In genomic region chr6:169752074-169752623, GRCh38 we compare ENCODE assay signal across 8 cellular contexts. TPM values are rescaled to one million over a fixed set of nuclear protein-coding genes. Genes with fewer than 3 reads are reported as not detected.
DNase-seq lines count a peak whose midpoint lies in the region; ATAC-seq and TF ChIP-seq lines count a peak whose summit lies in the region.

No MANE protein-coding gene starts in this region.

- H3K36me3 Mint-ChIP-seq in activated naive CD4-positive, alpha-beta T cell treated with anti-CD3 and anti-CD28 coated beads, Interleukin-2, amount 10 ng/mL, durations not matched to agents 7 days and 5 days: peaks cover 24% of the 10 kb centered on the region

- H3K4me3 Mint-ChIP-seq in activated naive CD4-positive, alpha-beta T cell treated with anti-CD3 and anti-CD28 coated beads, Interleukin-2, amount 10 ng/mL, durations not matched to agents 7 days and 5 days: peak overlapping the region; percentile 98

- no peaks in the 10 kb centered on the region for H4K20me1 ChIP-seq in SK-N-SH (ENCODE audit: insufficient read depth)

- H3K27ac ChIP-seq in SK-N-SH (ENCODE audit: low read depth in 2 of 2, low read length in 1 of 2) (peak overlapping the region; percentile 87 to 95), esophagus squamous epithelium (peak overlapping the region; percentile 97 to 99 (median 98))

- TF ChIP-seq CTCF in SK-N-SH (IDR thresholded peaks at IDR 0.05) (no peak), esophagus squamous epithelium (IDR thresholded peaks at IDR 0.05) (no peak)

- no peak for DNase-seq in activated naive CD4-positive, alpha-beta T cell treated with anti-CD3 and anti-CD28 coated beads, Interleukin-2, amount 10 ng/mL, durations not matched to agents 7 days and 5 days
- no peak for DNase-seq in activated naive CD4-positive, alpha-beta T cell treated with Interleukin-2 at 50 U/mL for 16 hours
- peak; percentile 28 for DNase-seq in SK-N-SH
- no peak for DNase-seq in esophagus squamous epithelium (lab: John Stamatoyannopoulos, UW)
- peak; percentile 30 for DNase-seq in pons (ENCODE audit: low spot score)
- DNase-seq in ureter (ENCODE audit: low spot score): no peak

- no peak for TF ChIP-seq RAD21 in SK-N-SH (IDR thresholded peaks at IDR 0.05; ENCODE audit: low read length)

- CTCF ChIA-PET in activated naive CD4-positive, alpha-beta T cell treated with anti-CD3 and anti-CD28 coated beads, Interleukin-2, amount 10 ng/mL, durations not matched to agents 7 days and 5 days (lab: Charles Lee): no interaction called here
- CTCF ChIA-PET in SK-N-SH (lab: Yijun Ruan, JAX): interaction anchor here (0.8 to 1.9 kb wide), 4 partner anchors 9 to 48 kb away, joined by 3 to 6 read pairs (median 4); no protein-coding TSS in a partner anchor

- H3K27me3 ChIP-seq in SK-N-SH (ENCODE audit: insufficient read depth): no peaks in the 10 kb centered on the region
- H3K27me3 ChIP-seq in esophagus squamous epithelium: no peaks in the 10 kb centered on the region

- H3K4me3 ChIP-seq in SK-N-SH (ENCODE audit: low read depth in 2 of 2, low read length in 1 of 2) (peak overlapping the region; percentile 75 to 95), esophagus squamous epithelium (peak overlapping the region; percentile 86 to 98 (median 92))

- peaks cover 12 to 23% of the 10 kb centered on the region in 2 experiments for H3K36me3 ChIP-seq in SK-N-SH (replicated peaks in 1 of 2; ENCODE audit: control insufficient read depth in 1 of 2, insufficient read depth in 2 of 2, low read length in 1 of 2)
- H3K36me3 ChIP-seq in esophagus squamous epithelium: peaks cover 0 to 18% (median 0%) of the 10 kb centered on the region in 3 donors

- no peak for TF ChIP-seq EP300 in SK-N-SH (IDR thresholded peaks at IDR 0.05; ENCODE audit: borderline replicate concordance in 1 of 2, low read depth in 1 of 2, low read length in 1 of 2)

- peaks cover 34% of the 10 kb centered on the region for H3K4me1 Mint-ChIP-seq in activated naive CD4-positive, alpha-beta T cell treated with anti-CD3 and anti-CD28 coated beads, Interleukin-2, amount 10 ng/mL, durations not matched to agents 7 days and 5 days

- peak overlapping the region; percentile 89; the same call in 1 of the 2 replicates for H2AFZ ChIP-seq in SK-N-SH (ENCODE audit: low read depth)

- intact Hi-C loops in esophagus squamous epithelium (cut with DNase I): loop anchor here (5.0 kb wide), 1 partner anchor 55 kb away; no protein-coding TSS in a partner anchor

- peaks cover 7 to 14% of the 10 kb centered on the region in 2 experiments; a peak in 3 of 4 replicates for H3K4me1 ChIP-seq in SK-N-SH (ENCODE audit: control insufficient read depth in 1 of 2, insufficient read depth in 2 of 2, low read depth in 1 of 2, low read length in 1 of 2)
- H3K4me1 ChIP-seq in esophagus squamous epithelium: peaks cover 3 to 29% (median 17%) of the 10 kb centered on the region in 3 donors

- peaks cover 5% of the 10 kb centered on the region for H3K27me3 Mint-ChIP-seq in activated naive CD4-positive, alpha-beta T cell treated with anti-CD3 and anti-CD28 coated beads, Interleukin-2, amount 10 ng/mL, durations not matched to agents 7 days and 5 days

- peak overlapping the region; percentile 95 for H3K27ac Mint-ChIP-seq in activated naive CD4-positive, alpha-beta T cell treated with anti-CD3 and anti-CD28 coated beads, Interleukin-2, amount 10 ng/mL, durations not matched to agents 7 days and 5 days

- no peaks in the 10 kb centered on the region for H3F3A ChIP-seq in SK-N-SH (replicated peaks; ENCODE audit: insufficient read depth)

- no peaks in the 10 kb centered on the region for H3K9me2 ChIP-seq in SK-N-SH

- no peak for TF ChIP-seq POLR2A in esophagus squamous epithelium (IDR thresholded peaks at IDR 0.05)

- WGBS in SK-N-SH (ENCODE audit: low lambda C conversion rate): 26% methylated on average over 6 of the region's 19 CpGs
- 6 to 11% methylated on average over 14 to 15 of the region's 19 CpGs for WGBS in esophagus squamous epithelium, 2 donors

- H3K9me3 ChIP-seq in SK-N-SH (no peaks in the 10 kb centered on the region), esophagus squamous epithelium (no peaks in the 10 kb centered on the region)

- H3K4me2 ChIP-seq in SK-N-SH: peak overlapping the region; percentile 92

- peaks cover 45% of the 10 kb centered on the region for H3K79me2 ChIP-seq in SK-N-SH (ENCODE audit: insufficient read depth)

- no peaks in the 10 kb centered on the region for H3K9me3 Mint-ChIP-seq in activated naive CD4-positive, alpha-beta T cell treated with anti-CD3 and anti-CD28 coated beads, Interleukin-2, amount 10 ng/mL, durations not matched to agents 7 days and 5 days

- peak overlapping the region; percentile 93 for H3K9ac ChIP-seq in SK-N-SH

- POLR2A ChIA-PET in SK-N-SH (lab: Yijun Ruan, JAX): interaction anchor here (0.6 to 1.2 kb wide), 7 partner anchors 11 to 802 kb away, joined by 3 to 7 read pairs (median 4); partner anchors contain the start of genes C6orf120, FAM120B, TBP and WDR27

- ATAC-seq in GM21381 (IDR thresholded peaks at IDR 0.05; ENCODE audit: unreplicated experiment) (no peak), GM21367 (IDR thresholded peaks at IDR 0.05; ENCODE audit: unreplicated experiment) (no peak)

TF ChIP-seq in SK-N-SH, 30 proteins besides CTCF, POLR2A, EP300 and RAD21:
- TF ChIP-seq GABPA (IDR thresholded peaks at IDR 0.05; ENCODE audit: low read depth) (no peak), TAF1 (IDR thresholded peaks at IDR 0.05; ENCODE audit: borderline replicate concordance, low read depth, low read length) (no peak), MAX (IDR thresholded peaks at IDR 0.05; ENCODE audit: low read depth) (no peak)

RNA-seq across cellular contexts. Expression of gene ERMARD, which starts 0.7 kb away (rescaled TPM):
- 43.2 and 51.3 TPM in 2 replicates for polyA plus RNA-seq in SK-N-SH (2012; rRNA removed)
- polyA plus RNA-seq in SK-N-SH (2012; cell fraction: cytosol; rRNA removed): 19.0 and 23.5 TPM in 2 replicates
- 241 and 346 TPM in 2 replicates for polyA plus RNA-seq in SK-N-SH (2012; cell fraction: nucleus; rRNA removed)
- total RNA-seq in esophagus squamous epithelium (10 to 100 TPM; 10.3 to 21.4 (median 17.6) TPM), ureter (35.6 TPM)

RNA-seq across cellular contexts. Expression of gene DYNLT2, which starts 0.8 kb away (rescaled TPM):
- polyA plus RNA-seq in SK-N-SH (2012; rRNA removed): 0.81 and 1.3 TPM in 2 replicates
- polyA plus RNA-seq in SK-N-SH (2012; cell fraction: cytosol; rRNA removed): 0.52 and 0.53 TPM in 2 replicates
- polyA plus RNA-seq in SK-N-SH (2012; cell fraction: nucleus; rRNA removed): 3.5 and 3.8 TPM in 2 replicates
- total RNA-seq in esophagus squamous epithelium (1 to 10 TPM in 3 of 4 donors, under 1 TPM in 1; 0.94 to 3.1 (median 1.4) TPM), ureter (3.8 TPM)

RNA-seq across cellular contexts. Expression of gene PHF10, which starts 27.8 kb away (rescaled TPM):
- polyA plus RNA-seq in SK-N-SH (2012; rRNA removed): 23.5 and 25.7 TPM in 2 replicates
- 34.1 and 37.8 TPM in 2 replicates for polyA plus RNA-seq in SK-N-SH (2012; cell fraction: cytosol; rRNA removed)
- 22.8 and 50.2 TPM in 2 replicates for polyA plus RNA-seq in SK-N-SH (2012; cell fraction: nucleus; rRNA removed)
- total RNA-seq in esophagus squamous epithelium (10 to 100 TPM; 25.8 to 67.9 (median 31.5) TPM), ureter (45.0 TPM)

RNA-seq across cellular contexts. Expression of gene C6orf120, which starts 50.2 kb away (rescaled TPM):
- polyA plus RNA-seq in SK-N-SH (2012; rRNA removed): 10.1 and 12.7 TPM in 2 replicates
- 18.7 and 21.5 TPM in 2 replicates for polyA plus RNA-seq in SK-N-SH (2012; cell fraction: cytosol; rRNA removed)
- polyA plus RNA-seq in SK-N-SH (2012; cell fraction: nucleus; rRNA removed): 5.4 and 5.7 TPM in 2 replicates
- total RNA-seq in esophagus squamous epithelium (10 to 100 TPM; 14.8 to 29.0 (median 21.7) TPM), ureter (27.2 TPM)

RNA-seq across cellular contexts. Expression of gene WDR27, which starts 50.3 kb away (rescaled TPM):
- 55.6 and 58.6 TPM in 2 replicates for polyA plus RNA-seq in SK-N-SH (2012; rRNA removed)
- 11.4 and 15.7 TPM in 2 replicates for polyA plus RNA-seq in SK-N-SH (2012; cell fraction: cytosol; rRNA removed)
- polyA plus RNA-seq in SK-N-SH (2012; cell fraction: nucleus; rRNA removed): 420 and 490 TPM in 2 replicates
- total RNA-seq in esophagus squamous epithelium (10 to 100 TPM; 12.4 to 38.7 (median 27.6) TPM), ureter (66.7 TPM)

Comparison
In these comparisons a context has a peak if more than half of its experiments do, and no peak if none do; other contexts are left out.
1. DNase-seq: peak in SK-N-SH (single experiment) and pons (single experiment); none in activated naive CD4-positive, alpha-beta T cell treated with anti-CD3 and anti-CD28 coated beads, Interleukin-2, amount 10 ng/mL, durations not matched to agents 7 days and 5 days (single experiment), activated naive CD4-positive, alpha-beta T cell treated with Interleukin-2 at 50 U/mL for 16 hours (single experiment), esophagus squamous epithelium (single experiment) and ureter (single experiment).